ENCODE assay signal across 24 cellular contexts in the genomic region with DNA sequence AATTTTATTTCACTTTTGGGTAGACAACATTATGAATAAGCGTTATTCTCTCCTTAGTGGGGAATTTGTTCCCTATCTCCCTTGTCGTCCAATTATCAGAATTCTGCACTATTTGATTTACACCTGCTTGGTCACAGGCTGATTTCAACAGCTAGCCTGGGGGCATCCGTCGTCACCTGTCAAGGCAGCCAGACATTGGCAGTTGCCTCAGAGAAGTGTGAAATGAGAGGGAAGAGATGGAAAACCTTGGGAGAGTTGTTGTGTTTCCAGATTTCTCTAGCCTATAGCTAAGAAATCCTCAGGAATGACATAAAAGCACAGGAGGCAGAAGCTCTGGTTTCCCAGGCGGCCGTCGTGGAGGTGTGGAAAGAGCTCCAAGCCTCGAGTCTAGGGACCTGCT. TPM values are rescaled to one million over a fixed set of nuclear protein-coding genes. Genes with fewer than 3 reads are reported as not detected.
"Had no signal": no experiment of that assay in that cellular context is flagged by ENCODE, and none has a peak within 500 bp of the region (broad histone marks: within the 10 kb centered on the region; RNA-seq: fewer than 3 reads in every experiment).

No MANE protein-coding gene starts in this region.

- H3K27ac Mint-ChIP-seq: activated CD4-positive, alpha-beta memory T cell treated with anti-CD3 and anti-CD28 coated beads for 36 hours; activated CD8-positive, alpha-beta memory T cell treated with anti-CD3 and anti-CD28 coated beads, Interleukin-2, amount 10 ng/mL, durations not matched to agents 7 days and 5 days; nephron; WTC11 had no signal

- H3K4me1 Mint-ChIP-seq: central memory CD8-positive, alpha-beta T cell had no signal

- H3K4me3 ChIP-seq: body of pancreas, colonic mucosa, gastrocnemius medialis, left lung, psoas muscle, thyroid gland had no signal

- H3K36me3 Mint-ChIP-seq: activated CD4-positive, alpha-beta memory T cell treated with anti-CD3 and anti-CD28 coated beads for 36 hours; activated CD8-positive, alpha-beta memory T cell treated with anti-CD3 and anti-CD28 coated beads, Interleukin-2, amount 10 ng/mL, durations not matched to agents 7 days and 5 days; WTC11 had no signal

- H3K36me3 ChIP-seq: colonic mucosa, gastrocnemius medialis, left lung, thyroid gland had no signal

- H3K27ac ChIP-seq: body of pancreas, colonic mucosa, gastrocnemius medialis, left lung, psoas muscle, thyroid gland had no signal

- H3K4me1 ChIP-seq: body of pancreas, colonic mucosa, gastrocnemius medialis, left lung, psoas muscle, thyroid gland had no signal

- H3K9me3 Mint-ChIP-seq: activated CD4-positive, alpha-beta memory T cell treated with anti-CD3 and anti-CD28 coated beads for 36 hours; central memory CD8-positive, alpha-beta T cell; nephron; WTC11 had no signal

- H3K9me3 ChIP-seq: body of pancreas, colonic mucosa, gastrocnemius medialis, left lung, psoas muscle, thyroid gland had no signal

- H3K27me3 ChIP-seq: body of pancreas, colonic mucosa, gastrocnemius medialis, thyroid gland had no signal

- H3K4me3 Mint-ChIP-seq: activated CD4-positive, alpha-beta memory T cell treated with anti-CD3 and anti-CD28 coated beads for 36 hours; activated CD8-positive, alpha-beta memory T cell treated with anti-CD3 and anti-CD28 coated beads, Interleukin-2, amount 10 ng/mL, durations not matched to agents 7 days and 5 days; central memory CD8-positive, alpha-beta T cell; nephron; WTC11 had no signal

- DNase-seq: activated CD4-positive, alpha-beta memory T cell treated with anti-CD3 and anti-CD28 coated beads for 36 hours; activated CD4-positive, alpha-beta T cell treated with anti-CD3 and anti-CD28 coated beads for 4 hours; activated CD8-positive, alpha-beta memory T cell treated with anti-CD3 and anti-CD28 coated beads, Interleukin-2, amount 10 ng/mL, durations not matched to agents 7 days and 5 days; activated naive CD4-positive, alpha-beta T cell treated with Interleukin-2 at 50 U/mL for 16 hours; body of pancreas; colonic mucosa; gastrocnemius medialis; head of caudate nucleus; kidney; left lung; mammary epithelial cell; midbrain; psoas muscle; right cardiac atrium; stimulated activated CD4-positive, alpha-beta T cell treated with anti-CD3 and anti-CD28 coated beads, Interleukin-2, amount 100 ng/mL, for 24 hours; stimulated activated naive CD4-positive, alpha-beta T cell treated with Interleukin-2 at 50 U/mL for 16 hours; thyroid gland had no signal

RNA-seq across cellular contexts. Expression of gene GHRH, which starts 0.9 kb away (rescaled TPM):
- total RNA-seq: activated CD4-positive, alpha-beta memory T cell treated with anti-CD3 and anti-CD28 coated beads for 36 hours; activated CD8-positive, alpha-beta memory T cell treated with anti-CD3 and anti-CD28 coated beads, Interleukin-2, amount 10 ng/mL, durations not matched to agents 7 days and 5 days; body of pancreas; colonic mucosa; gastrocnemius medialis; kidney; left lung; mammary epithelial cell; omental fat pad; psoas muscle; skeletal muscle tissue; subcutaneous adipose tissue; thyroid gland had no signal
- polyA plus RNA-seq: esophagus, mammary epithelial cell, psoas muscle had no signal
